Comparison of ENCODE assay signal across 38 cellular contexts in the genomic region with DNA sequence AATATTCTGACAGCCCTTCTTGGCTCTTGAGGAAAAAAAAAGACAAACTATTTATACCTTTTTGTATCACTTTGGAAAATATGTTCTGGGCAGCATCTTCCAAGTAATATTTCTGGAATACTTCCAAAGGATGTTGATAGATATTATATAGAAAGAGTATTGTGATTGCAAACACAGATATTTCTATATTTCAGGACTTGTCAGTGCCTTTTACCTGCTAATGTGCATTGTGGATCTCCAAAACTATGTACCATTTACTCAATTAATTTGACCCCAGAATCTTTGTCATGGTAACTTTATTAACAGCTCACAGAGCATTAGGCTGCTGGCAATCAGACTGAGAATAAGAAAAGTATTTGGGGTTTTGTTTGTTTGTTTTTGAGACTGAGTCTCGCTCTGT.
"Had no signal": no experiment of that assay in that cellular context is flagged by ENCODE, and none has a peak within 500 bp of the region (broad histone marks: within the 10 kb centered on the region; RNA-seq: fewer than 3 reads in every experiment).

No MANE protein-coding gene starts in this region.

- H3K36me3 Mint-ChIP-seq: activated CD8-positive, alpha-beta memory T cell treated with anti-CD3 and anti-CD28 coated beads, Interleukin-2, amount 10 ng/mL, durations not matched to agents 7 days and 5 days; activated naive CD4-positive, alpha-beta T cell treated with anti-CD3 and anti-CD28 coated beads, Interleukin-2, amount 10 ng/mL, durations not matched to agents 7 days and 5 days; activated naive CD8-positive, alpha-beta T cell; activated naive CD8-positive, alpha-beta T cell treated with anti-CD3 and anti-CD28 coated beads, Interleukin-2, amount 10 ng/mL, durations not matched to agents 7 days and 5 days; brain had no signal

- H3K9me3 Mint-ChIP-seq: activated CD4-positive, alpha-beta memory T cell treated with anti-CD3 and anti-CD28 coated beads, Interleukin-2, amount 10 ng/mL, durations not matched to agents 7 days and 5 days; activated CD4-positive, alpha-beta T cell treated with anti-CD3 and anti-CD28 coated beads, Interleukin-2, amount 10 ng/mL, durations not matched to agents 7 days and 5 days; activated naive CD4-positive, alpha-beta T cell treated with anti-CD3 and anti-CD28 coated beads, Interleukin-2, amount 10 ng/mL, durations not matched to agents 7 days and 5 days; activated naive CD8-positive, alpha-beta T cell treated with anti-CD3 and anti-CD28 coated beads, Interleukin-2, amount 10 ng/mL, durations not matched to agents 7 days and 5 days; activated naive CD8-positive, alpha-beta T cell treated with anti-CD3 and anti-CD28 coated beads, Interleukin-2, amount 50 U/mL, for 24 hours; activated T-cell treated with anti-CD3 and anti-CD28 coated beads, Interleukin-2, amount 50 U/mL, for 24 hours; activated T-helper 2 cell treated with anti-CD3 and anti-CD28 coated beads, Interferon-gamma antibody, Interleukin-2, Interleukin-4, amounts not matched to agents 10 μg/mL and 5 μg/mL and 100 μg/mL, durations not matched to agents 14 hours and 24 hours and 36 hours had no signal

- FAIRE-seq: bronchial epithelial cell had no signal

- DNase-seq: activated CD4-positive, alpha-beta memory T cell treated with anti-CD3 and anti-CD28 coated beads, Interleukin-2, amount 10 ng/mL, durations not matched to agents 7 days and 5 days; activated CD4-positive, alpha-beta T cell treated with anti-CD3 and anti-CD28 coated beads for 1 hour; activated CD4-positive, alpha-beta T cell treated with anti-CD3 and anti-CD28 coated beads for 36 hours; activated CD4-positive, alpha-beta T cell treated with anti-CD3 and anti-CD28 coated beads for 48 hours; activated CD4-positive, alpha-beta T cell treated with anti-CD3 and anti-CD28 coated beads, Interleukin-2, amount 10 ng/mL, durations not matched to agents 7 days and 5 days; activated CD4-positive, alpha-beta T cell treated with anti-CD3 and anti-CD28 coated beads, Interleukin-2, amount 50 U/mL, for 48 hours; activated CD4-positive, CD25-positive, alpha-beta regulatory T cell; activated CD8-positive, alpha-beta memory T cell treated with anti-CD3 and anti-CD28 coated beads for 24 hours; activated CD8-positive, alpha-beta memory T cell treated with anti-CD3 and anti-CD28 coated beads, Interleukin-2, amount 10 ng/mL, durations not matched to agents 7 days and 5 days; activated CD8-positive, alpha-beta memory T cell treated with anti-CD3 and anti-CD28 coated beads, Interleukin-2, amount 50 U/mL, for 48 hours; activated CD8-positive, alpha-beta T cell treated with anti-CD3 and anti-CD28 coated beads, Interleukin-2, amount 10 ng/mL, durations not matched to agents 7 days and 5 days; activated effector memory CD4-positive, alpha-beta T cell treated with Interleukin-2 at 50 U/mL for 16 hours; activated gamma-delta T cell; activated naive CD4-positive, alpha-beta T cell treated with anti-CD3 and anti-CD28 coated beads, Interleukin-2, amount 10 ng/mL, durations not matched to agents 7 days and 5 days; activated naive CD4-positive, alpha-beta T cell treated with Interleukin-2 at 50 U/mL for 16 hours; activated naive CD8-positive, alpha-beta T cell treated with anti-CD3 and anti-CD28 coated beads, Interleukin-2, amount 10 ng/mL, durations not matched to agents 7 days and 5 days; activated naive CD8-positive, alpha-beta T cell treated with anti-CD3 and anti-CD28 coated beads, Interleukin-2, amount 50 U/mL, for 24 hours; activated T-cell treated with anti-CD3 and anti-CD28 coated beads, Interleukin-2, amount 50 U/mL, for 24 hours; activated T-cell treated with anti-CD3 and anti-CD28 coated beads, Interleukin-2, amount 50 U/mL, for 48 hours; amygdala; anterior cingulate cortex; caudate nucleus; cerebellar nuclear complex; colonic mucosa; T-helper 2 cell; T-helper 9 cell; WERI-Rb-1 had no signal

- H3K4me3 ChIP-seq: ascending aorta, cardiac muscle cell, colonic mucosa had no signal

- ATAC-seq: activated CD4-positive, alpha-beta T cell treated with anti-CD3 and anti-CD28 coated beads for 36 hours; activated CD4-positive, CD25-positive, alpha-beta regulatory T cell treated with anti-CD3 and anti-CD28 coated beads, Interleukin-2, amount 50 U/mL, for 24 hours; activated CD8-positive, alpha-beta memory T cell treated with anti-CD3 and anti-CD28 coated beads, Interleukin-2, amount 10 ng/mL, durations not matched to agents 7 days and 5 days; activated CD8-positive, alpha-beta T cell treated with anti-CD3 and anti-CD28 coated beads, Interleukin-2, amount 10 ng/mL, durations not matched to agents 7 days and 5 days; activated naive CD8-positive, alpha-beta T cell treated with anti-CD3 and anti-CD28 coated beads, Interleukin-2, amount 50 U/mL, for 24 hours; WTC11 had no signal

- H3K27ac ChIP-seq: ascending aorta, cardiac muscle cell, colonic mucosa, WERI-Rb-1 had no signal

- H3K27ac Mint-ChIP-seq: activated CD4-positive, alpha-beta memory T cell treated with anti-CD3 and anti-CD28 coated beads, Interleukin-2, amount 10 ng/mL, durations not matched to agents 7 days and 5 days; activated CD4-positive, alpha-beta T cell treated with anti-CD3 and anti-CD28 coated beads for 36 hours; activated CD4-positive, alpha-beta T cell treated with anti-CD3 and anti-CD28 coated beads, Interleukin-2, amount 10 ng/mL, durations not matched to agents 7 days and 5 days; activated CD8-positive, alpha-beta memory T cell treated with anti-CD3 and anti-CD28 coated beads, Interleukin-2, amount 10 ng/mL, durations not matched to agents 7 days and 5 days; activated CD8-positive, alpha-beta T cell treated with anti-CD3 and anti-CD28 coated beads, Interleukin-2, amount 10 ng/mL, durations not matched to agents 7 days and 5 days; activated naive CD4-positive, alpha-beta T cell treated with anti-CD3 and anti-CD28 coated beads, Interleukin-2, amount 10 ng/mL, durations not matched to agents 7 days and 5 days; activated naive CD8-positive, alpha-beta T cell; activated naive CD8-positive, alpha-beta T cell treated with anti-CD3 and anti-CD28 coated beads, Interleukin-2, amount 10 ng/mL, durations not matched to agents 7 days and 5 days; activated naive CD8-positive, alpha-beta T cell treated with anti-CD3 and anti-CD28 coated beads, Interleukin-2, amount 50 U/mL, for 24 hours; activated T-cell treated with anti-CD3 and anti-CD28 coated beads, Interleukin-2, amount 50 U/mL, for 24 hours; activated T-helper 2 cell treated with anti-CD3 and anti-CD28 coated beads, Interferon-gamma antibody, Interleukin-2, Interleukin-4, amounts not matched to agents 10 μg/mL and 5 μg/mL and 100 μg/mL, durations not matched to agents 14 hours and 24 hours and 36 hours; brain; T-helper 1 cell treated with Interleukin-12 subunit alpha and Interleukin-12 subunit beta and Interleukin-4 antibody, amounts not matched to agents 30 μg/mL and 1 μg/mL, for 36 hours; T-helper 2 cell treated with Interferon-gamma antibody and Interleukin-4, amounts not matched to agents 5 μg/mL and 100 μg/mL, for 36 hours; WTC11 had no signal

- H3K4me1 Mint-ChIP-seq: activated CD4-positive, alpha-beta memory T cell treated with anti-CD3 and anti-CD28 coated beads, Interleukin-2, amount 10 ng/mL, durations not matched to agents 7 days and 5 days; activated CD4-positive, alpha-beta T cell treated with anti-CD3 and anti-CD28 coated beads for 36 hours; activated CD4-positive, alpha-beta T cell treated with anti-CD3 and anti-CD28 coated beads, Interleukin-2, amount 10 ng/mL, durations not matched to agents 7 days and 5 days; activated CD8-positive, alpha-beta memory T cell treated with anti-CD3 and anti-CD28 coated beads, Interleukin-2, amount 10 ng/mL, durations not matched to agents 7 days and 5 days; activated naive CD4-positive, alpha-beta T cell treated with anti-CD3 and anti-CD28 coated beads, Interleukin-2, amount 10 ng/mL, durations not matched to agents 7 days and 5 days; activated naive CD8-positive, alpha-beta T cell treated with anti-CD3 and anti-CD28 coated beads, Interleukin-2, amount 10 ng/mL, durations not matched to agents 7 days and 5 days; activated naive CD8-positive, alpha-beta T cell treated with anti-CD3 and anti-CD28 coated beads, Interleukin-2, amount 50 U/mL, for 24 hours; brain; central memory CD8-positive, alpha-beta T cell; WTC11 had no signal

- H3K36me3 ChIP-seq: ascending aorta, cardiac muscle cell, colonic mucosa, WERI-Rb-1 had no signal

- H3K4me3 Mint-ChIP-seq: activated CD4-positive, alpha-beta memory T cell treated with anti-CD3 and anti-CD28 coated beads, Interleukin-2, amount 10 ng/mL, durations not matched to agents 7 days and 5 days; activated CD4-positive, alpha-beta T cell treated with anti-CD3 and anti-CD28 coated beads for 36 hours; activated CD4-positive, alpha-beta T cell treated with anti-CD3 and anti-CD28 coated beads, Interleukin-2, amount 10 ng/mL, durations not matched to agents 7 days and 5 days; activated CD8-positive, alpha-beta memory T cell treated with anti-CD3 and anti-CD28 coated beads, Interleukin-2, amount 10 ng/mL, durations not matched to agents 7 days and 5 days; activated CD8-positive, alpha-beta T cell treated with anti-CD3 and anti-CD28 coated beads, Interleukin-2, amount 10 ng/mL, durations not matched to agents 7 days and 5 days; activated naive CD4-positive, alpha-beta T cell treated with anti-CD3 and anti-CD28 coated beads, Interleukin-2, amount 10 ng/mL, durations not matched to agents 7 days and 5 days; activated naive CD8-positive, alpha-beta T cell; activated naive CD8-positive, alpha-beta T cell treated with anti-CD3 and anti-CD28 coated beads, Interleukin-2, amount 10 ng/mL, durations not matched to agents 7 days and 5 days; activated naive CD8-positive, alpha-beta T cell treated with anti-CD3 and anti-CD28 coated beads, Interleukin-2, amount 50 U/mL, for 24 hours; activated T-cell treated with anti-CD3 and anti-CD28 coated beads, Interleukin-2, amount 50 U/mL, for 24 hours; brain; central memory CD8-positive, alpha-beta T cell; T-helper 1 cell treated with Interleukin-12 subunit alpha and Interleukin-12 subunit beta and Interleukin-4 antibody, amounts not matched to agents 30 μg/mL and 1 μg/mL, for 36 hours; T-helper 2 cell treated with Interferon-gamma antibody and Interleukin-4, amounts not matched to agents 5 μg/mL and 100 μg/mL, for 36 hours; WTC11 had no signal

- H3K9me3 ChIP-seq: ascending aorta, colonic mucosa had no signal

- H3K27me3 ChIP-seq: ascending aorta, cardiac muscle cell, colonic mucosa had no signal

- H3K4me1 ChIP-seq: ascending aorta, colonic mucosa had no signal
